23 cellular contexts compared by ENCODE assay signal in genomic region chr6:309947-310346, GRCh38.
"Had no signal": no experiment of that assay in that cellular context is flagged by ENCODE, and none has a peak within 500 bp of the region (broad histone marks: within the 10 kb centered on the region; RNA-seq: fewer than 3 reads in every experiment).

No MANE protein-coding gene starts in this region.

- H3K27me3 Mint-ChIP-seq: activated CD4-positive, alpha-beta memory T cell treated with anti-CD3 and anti-CD28 coated beads, Interleukin-2, amount 10 ng/mL, durations not matched to agents 7 days and 5 days; activated CD4-positive, alpha-beta T cell treated with anti-CD3 and anti-CD28 coated beads, Interleukin-2, amount 10 ng/mL, durations not matched to agents 24 days and 14 days; activated naive CD4-positive, alpha-beta T cell treated with anti-CD3 and anti-CD28 coated beads, Interleukin-2, amount 50 U/mL, for 24 hours; naive thymus-derived CD4-positive, alpha-beta T cell; progenitor cell of endocrine pancreas; stimulated activated naive CD8-positive, alpha-beta T cell treated with anti-CD3 and anti-CD28 coated beads, Interleukin-15, Interleukin-2, amounts not matched to agents 100 ng/mL and 50 ng/mL, for 24 hours had no signal

- DNase-seq: activated CD4-positive, alpha-beta memory T cell treated with anti-CD3 and anti-CD28 coated beads, Interleukin-2, amount 10 ng/mL, durations not matched to agents 7 days and 5 days; activated CD4-positive, alpha-beta T cell treated with anti-CD3 and anti-CD28 coated beads, Interleukin-2, amount 10 ng/mL, durations not matched to agents 24 days and 14 days; activated gamma-delta T cell; adrenal gland; brain microvascular endothelial cell; caudate nucleus; dermis blood vessel endothelial cell; effector CD8-positive, alpha-beta T cell; erythroblast; foreskin keratinocyte; kidney; lower lobe of right lung; naive thymus-derived CD4-positive, alpha-beta T cell; stimulated activated CD4-positive, alpha-beta T cell treated with anti-CD3 and anti-CD28 coated beads, Interleukin-4, amount 100 ng/mL, for 24 hours; substantia nigra; thyroid gland had no signal

- H3K4me3 ChIP-seq: adrenal gland, ascending aorta, lower lobe of right lung, neural progenitor cell, thyroid gland had no signal

- H3K4me2 ChIP-seq: neural progenitor cell had no signal

- H3K4me1 Mint-ChIP-seq: neural progenitor cell had no signal

- FAIRE-seq: kidney had no signal

- H3K4me1 ChIP-seq: ascending aorta, foreskin keratinocyte, neural progenitor cell had no signal

- H3K27ac Mint-ChIP-seq: activated CD4-positive, alpha-beta memory T cell treated with anti-CD3 and anti-CD28 coated beads, Interleukin-2, amount 10 ng/mL, durations not matched to agents 7 days and 5 days; activated CD4-positive, alpha-beta T cell treated with anti-CD3 and anti-CD28 coated beads, Interleukin-2, amount 10 ng/mL, durations not matched to agents 24 days and 14 days; activated naive CD4-positive, alpha-beta T cell treated with anti-CD3 and anti-CD28 coated beads, Interleukin-2, amount 50 U/mL, for 24 hours; activated T-helper 1 cell treated with anti-CD3 and anti-CD28 coated beads, Interleukin-12 subunit alpha, Interleukin-12 subunit beta, Interleukin-2, Interleukin-4 antibody, amounts not matched to agents 30 ng/mL and 10 ng/mL and 1 ng/mL, durations not matched to agents 14 hours and 24 hours and 36 hours; naive thymus-derived CD4-positive, alpha-beta T cell; neural progenitor cell; progenitor cell of endocrine pancreas; stimulated activated naive CD8-positive, alpha-beta T cell treated with anti-CD3 and anti-CD28 coated beads, Interleukin-15, Interleukin-2, amounts not matched to agents 100 ng/mL and 50 ng/mL, for 24 hours; T-helper 1 cell treated with Interleukin-12 subunit alpha and Interleukin-12 subunit beta and Interleukin-4 antibody, amounts not matched to agents 30 μg/mL and 1 μg/mL, for 36 hours had no signal

- H3K4me3 Mint-ChIP-seq: activated CD4-positive, alpha-beta memory T cell treated with anti-CD3 and anti-CD28 coated beads, Interleukin-2, amount 10 ng/mL, durations not matched to agents 7 days and 5 days; activated CD4-positive, alpha-beta T cell treated with anti-CD3 and anti-CD28 coated beads, Interleukin-2, amount 10 ng/mL, durations not matched to agents 24 days and 14 days; activated naive CD4-positive, alpha-beta T cell treated with anti-CD3 and anti-CD28 coated beads, Interleukin-2, amount 50 U/mL, for 24 hours; activated T-helper 1 cell treated with anti-CD3 and anti-CD28 coated beads, Interleukin-12 subunit alpha, Interleukin-12 subunit beta, Interleukin-2, Interleukin-4 antibody, amounts not matched to agents 30 ng/mL and 10 ng/mL and 1 ng/mL, durations not matched to agents 14 hours and 24 hours and 36 hours; naive thymus-derived CD4-positive, alpha-beta T cell; neural progenitor cell; stimulated activated naive CD8-positive, alpha-beta T cell treated with anti-CD3 and anti-CD28 coated beads, Interleukin-15, Interleukin-2, amounts not matched to agents 100 ng/mL and 50 ng/mL, for 24 hours; T-helper 1 cell treated with Interleukin-12 subunit alpha and Interleukin-12 subunit beta and Interleukin-4 antibody, amounts not matched to agents 30 μg/mL and 1 μg/mL, for 36 hours had no signal

- H3K9me3 Mint-ChIP-seq: activated CD4-positive, alpha-beta memory T cell treated with anti-CD3 and anti-CD28 coated beads, Interleukin-2, amount 10 ng/mL, durations not matched to agents 7 days and 5 days; activated CD4-positive, alpha-beta T cell treated with anti-CD3 and anti-CD28 coated beads, Interleukin-2, amount 10 ng/mL, durations not matched to agents 24 days and 14 days; activated naive CD4-positive, alpha-beta T cell treated with anti-CD3 and anti-CD28 coated beads, Interleukin-2, amount 50 U/mL, for 24 hours; activated T-helper 1 cell treated with anti-CD3 and anti-CD28 coated beads, Interleukin-12 subunit alpha, Interleukin-12 subunit beta, Interleukin-2, Interleukin-4 antibody, amounts not matched to agents 30 ng/mL and 10 ng/mL and 1 ng/mL, durations not matched to agents 14 hours and 24 hours and 36 hours; stimulated activated naive CD8-positive, alpha-beta T cell treated with anti-CD3 and anti-CD28 coated beads, Interleukin-15, Interleukin-2, amounts not matched to agents 100 ng/mL and 50 ng/mL, for 24 hours; T-helper 1 cell treated with Interleukin-12 subunit alpha and Interleukin-12 subunit beta and Interleukin-4 antibody, amounts not matched to agents 30 μg/mL and 1 μg/mL, for 36 hours had no signal

- H3K27me3 ChIP-seq: adrenal gland, ascending aorta, brain microvascular endothelial cell, foreskin keratinocyte, neural progenitor cell, thyroid gland had no signal

- H3K9me3 ChIP-seq: adrenal gland, ascending aorta, lower lobe of right lung, thyroid gland had no signal

- H3K9ac ChIP-seq: neural progenitor cell had no signal

- H3K36me3 ChIP-seq: adrenal gland, brain microvascular endothelial cell, neural progenitor cell, thyroid gland had no signal

- H3K27ac ChIP-seq: adrenal gland, ascending aorta, brain microvascular endothelial cell, foreskin keratinocyte, lower lobe of right lung, neural progenitor cell, thyroid gland had no signal

- ATAC-seq: foreskin keratinocyte; lower lobe of right lung; naive thymus-derived CD4-positive, alpha-beta T cell had no signal
